ENCODE assay signal across 24 cellular contexts in genomic region chr1:180382326-180383115, GRCh38.
A peak's percentile ranks its signal among the peaks of the same experiment; 100 is the strongest.
DNase-seq lines count a peak whose midpoint lies in the region; ATAC-seq and TF ChIP-seq lines count a peak whose summit lies in the region.
"Had no signal": no experiment of that assay in that cellular context is flagged by ENCODE, and none has a peak within 500 bp of the region (broad histone marks: within the 10 kb centered on the region; RNA-seq: fewer than 3 reads in every experiment).

No MANE protein-coding gene starts in this region.

- H2BK120ac ChIP-seq in mesendoderm (ENCODE audit: low read depth, low read length) = no peak overlapping the region

- H4K5ac ChIP-seq in mesendoderm (ENCODE audit: low read length) = no peak overlapping the region

- no peaks in the 10 kb centered on the region for H3K4me1 ChIP-seq in mesendoderm (ENCODE audit: control insufficient read depth, low read depth, low read length)
- H3K4me1 ChIP-seq: gastrocnemius medialis had no signal

- ATAC-seq in GM21526 (IDR thresholded peaks at IDR 0.05; ENCODE audit: low FRiP score, unreplicated experiment) = no peak
- ATAC-seq in left ventricle myocardium superior = no peak
- ATAC-seq: gastrocnemius medialis; SK-N-SH treated with all-trans-retinoic acid at 6 μM for 48 hours; stimulated activated naive B cell treated with anti-CD40 and anti-IgM and Interleukin-4, amounts not matched to agents 10 μg/mL and 1 μg/mL and 100 μg/mL, for 72 hours had no signal

- intact Hi-C loops in left ventricle myocardium superior (cut with micrococcal nuclease) = no loop called here

- H3K23ac ChIP-seq in mesendoderm (ENCODE audit: low read length) = no peak overlapping the region

- H3K4me2 ChIP-seq in mesendoderm (ENCODE audit: low read length) = no peak overlapping the region
- H3K4me2 ChIP-seq: smooth muscle cell had no signal

- no peak overlapping the region for H3K18ac ChIP-seq in mesendoderm (ENCODE audit: low read length)

- no peak overlapping the region for H3K56ac ChIP-seq in mesendoderm (ENCODE audit: low read length)

- H4K8ac ChIP-seq in mesendoderm (ENCODE audit: low read depth, low read length) = no peak overlapping the region

- no peak overlapping the region for H2BK5ac ChIP-seq in mesendoderm (ENCODE audit: low read length)

- H3K27ac ChIP-seq in mesendoderm (ENCODE audit: low read depth, low read length) = no peak overlapping the region
- H3K27ac ChIP-seq: dorsolateral prefrontal cortex, gastrocnemius medialis, neutrophil, thoracic aorta had no signal

- DNase-seq in GM04503 (ENCODE audit: low read depth) (peak; percentile 4), M059J (ENCODE audit: low read depth) (peak; percentile 73), choroid plexus epithelial cell (ENCODE audit: low read depth) (peak; percentile 43), renal cortical epithelial cell (ENCODE audit: low read depth) (peak; percentile 4), mesendoderm (no peak), left ventricle myocardium superior (no peak)
- DNase-seq: activated B cell treated with CpG ODN at 0.5 μM for 24 hours; activated CD4-positive, alpha-beta T cell treated with anti-CD3 and anti-CD28 coated beads, Interleukin-2, amount 50 U/mL, for 48 hours; caudate nucleus; CD8-positive, alpha-beta memory T cell; DMS79; dorsolateral prefrontal cortex; gastrocnemius medialis; H7; hypothalamus; NCI-H2171; NCI-H524 treated with DMSO at 0.1 percent for 48 hours; stimulated activated naive B cell treated with anti-CD40 and anti-IgM and Interleukin-4, amounts not matched to agents 10 μg/mL and 1 μg/mL and 100 μg/mL, for 72 hours; T1000 had no signal

- H2AK5ac ChIP-seq in mesendoderm (ENCODE audit: low read length) = no peak overlapping the region

- no peaks in the 10 kb centered on the region for H3K27me3 ChIP-seq in mesendoderm (ENCODE audit: insufficient read depth, low read length, poor library complexity)
- H3K27me3 ChIP-seq: dorsolateral prefrontal cortex, gastrocnemius medialis, neutrophil had no signal

- peaks cover 7% of the 10 kb centered on the region for H3K79me1 ChIP-seq in mesendoderm (ENCODE audit: low read length)

- H3K79me2 ChIP-seq in mesendoderm (ENCODE audit: control insufficient read depth, insufficient read depth, low read length) = peaks cover 3% of the 10 kb centered on the region

- no peak overlapping the region for H3K9ac ChIP-seq in mesendoderm (ENCODE audit: low read length)

- no peak for TF ChIP-seq CTCF in choroid plexus epithelial cell (conservative IDR thresholded peaks at IDR 0.05; ENCODE audit: low read depth, low read length)

- H2BK15ac ChIP-seq in mesendoderm (replicated peaks; ENCODE audit: low read depth) = no peak overlapping the region

- no CpG with 5 or more reads among the region's 5 CpGs for WGBS in mesendoderm (ENCODE audit: extremely low coverage, insufficient coverage, low lambda C conversion rate)

- H3K4me3 ChIP-seq in choroid plexus epithelial cell (ENCODE audit: low read depth, low read length) (no peak overlapping the region), mesendoderm (ENCODE audit: low read length) (no peak overlapping the region)
- H3K4me3 ChIP-seq: dorsolateral prefrontal cortex, gastrocnemius medialis, smooth muscle cell, thoracic aorta had no signal

- H3K4ac ChIP-seq in mesendoderm (ENCODE audit: low read depth, low read length) = no peak overlapping the region

- H3K36me3 ChIP-seq in mesendoderm (ENCODE audit: control insufficient read depth, insufficient read depth, low read length) = no peaks in the 10 kb centered on the region
- H3K36me3 ChIP-seq: gastrocnemius medialis, neutrophil, thoracic aorta had no signal

Comparison
In these comparisons a context has a peak if more than half of its experiments do, and no peak if none do; other contexts are left out.
1. DNase-seq: peak in GM04503 (single experiment), M059J (single experiment), choroid plexus epithelial cell (single experiment) and renal cortical epithelial cell (single experiment); none in mesendoderm (single experiment) and left ventricle myocardium superior (single experiment).